In the genomic region with DNA sequence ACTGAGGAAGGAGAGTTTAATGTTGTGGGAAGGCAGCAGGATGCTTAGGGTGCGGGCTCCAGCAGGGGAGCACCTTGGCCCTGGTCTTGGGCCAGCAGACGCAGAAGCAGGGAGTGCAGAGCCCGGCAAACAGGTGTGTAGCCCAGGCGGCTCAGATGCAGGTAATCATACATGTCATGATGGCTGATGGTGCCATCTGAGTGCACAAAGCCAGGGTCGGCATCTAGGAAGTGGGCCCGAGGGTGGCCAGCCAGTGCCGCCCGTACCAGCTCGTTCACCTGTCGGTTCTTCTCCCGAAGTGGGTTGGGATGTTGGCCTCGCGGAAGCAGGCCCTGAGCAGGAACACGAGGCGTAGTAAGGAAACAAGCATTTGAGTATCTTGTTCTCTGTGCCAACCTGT, we compare ENCODE assay signal across 18 cellular contexts. TPM values are rescaled to one million over a fixed set of nuclear protein-coding genes. Genes with fewer than 3 reads are reported as not detected.
DNase-seq lines count a peak whose midpoint lies in the region; ATAC-seq and TF ChIP-seq lines count a peak whose summit lies in the region.
"Had no signal": no experiment of that assay in that cellular context is flagged by ENCODE, and none has a peak within 500 bp of the region (broad histone marks: within the 10 kb centered on the region; RNA-seq: fewer than 3 reads in every experiment).

No MANE protein-coding gene starts in this region.

- no peak overlapping the region for H3K4me3 Mint-ChIP-seq in activated naive CD4-positive, alpha-beta T cell treated with anti-CD3 and anti-CD28 coated beads, Interleukin-2, amount 10 ng/mL, durations not matched to agents 7 days and 5 days
- H3K4me3 Mint-ChIP-seq in type B pancreatic cell (peak overlapping the region; percentile 62), osteocyte (ENCODE audit: unreplicated experiment) (no peak overlapping the region)
- no peak overlapping the region for H3K4me3 Mint-ChIP-seq in activated CD8-positive, alpha-beta memory T cell treated with anti-CD3 and anti-CD28 coated beads, Interleukin-2, amount 10 ng/mL, durations not matched to agents 7 days and 5 days
- H3K4me3 Mint-ChIP-seq: CD14-positive monocyte had no signal

- peaks cover 24% of the 10 kb centered on the region for H3K36me3 Mint-ChIP-seq in activated naive CD4-positive, alpha-beta T cell treated with anti-CD3 and anti-CD28 coated beads, Interleukin-2, amount 10 ng/mL, durations not matched to agents 7 days and 5 days
- H3K36me3 Mint-ChIP-seq in type B pancreatic cell (peaks cover 6% of the 10 kb centered on the region), osteocyte (ENCODE audit: unreplicated experiment) (peaks cover 16% of the 10 kb centered on the region)
- H3K36me3 Mint-ChIP-seq in activated CD8-positive, alpha-beta memory T cell treated with anti-CD3 and anti-CD28 coated beads, Interleukin-2, amount 10 ng/mL, durations not matched to agents 7 days and 5 days, result peaks cover 9% of the 10 kb centered on the region

- no peak for TF ChIP-seq CTCF in RWPE1 (conservative IDR thresholded peaks at IDR 0.05; ENCODE audit: low read depth)
- TF ChIP-seq CTCF in type B pancreatic cell (conservative IDR thresholded peaks at IDR 0.05), result no peak
- no peak for TF ChIP-seq CTCF in osteocyte (IDR thresholded peaks at IDR 0.05)

- ATAC-seq in activated CD8-positive, alpha-beta memory T cell treated with anti-CD3 and anti-CD28 coated beads, Interleukin-2, amount 10 ng/mL, durations not matched to agents 7 days and 5 days, result no peak

- peak overlapping the region; percentile 100 for H3K27ac ChIP-seq in RWPE1

- no peaks in the 10 kb centered on the region for H3K9me3 Mint-ChIP-seq in activated naive CD4-positive, alpha-beta T cell treated with anti-CD3 and anti-CD28 coated beads, Interleukin-2, amount 10 ng/mL, durations not matched to agents 7 days and 5 days
- no peaks in the 10 kb centered on the region for H3K9me3 Mint-ChIP-seq in type B pancreatic cell
- H3K9me3 Mint-ChIP-seq in osteocyte (ENCODE audit: unreplicated experiment), result no peaks in the 10 kb centered on the region
- H3K9me3 Mint-ChIP-seq in activated CD8-positive, alpha-beta memory T cell treated with anti-CD3 and anti-CD28 coated beads, Interleukin-2, amount 10 ng/mL, durations not matched to agents 7 days and 5 days (ENCODE audit: low read depth), result no peaks in the 10 kb centered on the region
- H3K9me3 Mint-ChIP-seq: CD14-positive monocyte had no signal

- H3K27me3 Mint-ChIP-seq in activated naive CD4-positive, alpha-beta T cell treated with anti-CD3 and anti-CD28 coated beads, Interleukin-2, amount 10 ng/mL, durations not matched to agents 7 days and 5 days, result no peaks in the 10 kb centered on the region
- H3K27me3 Mint-ChIP-seq in type B pancreatic cell (no peaks in the 10 kb centered on the region), osteocyte (ENCODE audit: unreplicated experiment) (no peaks in the 10 kb centered on the region)
- no peaks in the 10 kb centered on the region for H3K27me3 Mint-ChIP-seq in activated CD8-positive, alpha-beta memory T cell treated with anti-CD3 and anti-CD28 coated beads, Interleukin-2, amount 10 ng/mL, durations not matched to agents 7 days and 5 days

- DNase-seq in activated naive CD4-positive, alpha-beta T cell treated with anti-CD3 and anti-CD28 coated beads, Interleukin-2, amount 10 ng/mL, durations not matched to agents 7 days and 5 days, result no peak
- DNase-seq in activated naive CD4-positive, alpha-beta T cell (lab: John Stamatoyannopoulos, UW), result no peak
- no peak for DNase-seq in RWPE1 (ENCODE audit: low spot score)
- peak; percentile 43 for DNase-seq in islet precursor cell
- DNase-seq in type B pancreatic cell (ENCODE audit: extremely low spot score, unreplicated experiment), result no peak
- DNase-seq in osteocyte (ENCODE audit: extremely low spot score, unreplicated experiment), result no peak
- no peak for DNase-seq in activated CD8-positive, alpha-beta memory T cell treated with anti-CD3 and anti-CD28 coated beads, Interleukin-2, amount 10 ng/mL, durations not matched to agents 7 days and 5 days
- no peak for DNase-seq in CD1c-positive myeloid dendritic cell (ENCODE audit: extremely low spot score)
- DNase-seq: Calu3, GOT3, Kasumi-1, NCI-H1417 treated with DMSO at 0.1 percent for 48 hours, NCI-H2029, NCI-H2171 treated with DMSO at 0.1 percent for 48 hours, NCI-H510A, NCI-H82, SIG-M5 had no signal

- peaks cover 13% of the 10 kb centered on the region for H3K4me1 Mint-ChIP-seq in activated naive CD4-positive, alpha-beta T cell treated with anti-CD3 and anti-CD28 coated beads, Interleukin-2, amount 10 ng/mL, durations not matched to agents 7 days and 5 days
- H3K4me1 Mint-ChIP-seq in type B pancreatic cell (ENCODE audit: unreplicated experiment) (peaks cover 4% of the 10 kb centered on the region), osteocyte (ENCODE audit: unreplicated experiment) (peaks cover 12% of the 10 kb centered on the region)
- H3K4me1 Mint-ChIP-seq in activated CD8-positive, alpha-beta memory T cell treated with anti-CD3 and anti-CD28 coated beads, Interleukin-2, amount 10 ng/mL, durations not matched to agents 7 days and 5 days, result peaks cover 11% of the 10 kb centered on the region

- H3K27ac Mint-ChIP-seq in activated naive CD4-positive, alpha-beta T cell treated with anti-CD3 and anti-CD28 coated beads, Interleukin-2, amount 10 ng/mL, durations not matched to agents 7 days and 5 days, result peak overlapping the region; percentile 38
- H3K27ac Mint-ChIP-seq in type B pancreatic cell (no peak overlapping the region), osteocyte (ENCODE audit: unreplicated experiment) (no peak overlapping the region)
- no peak overlapping the region for H3K27ac Mint-ChIP-seq in activated CD8-positive, alpha-beta memory T cell treated with anti-CD3 and anti-CD28 coated beads, Interleukin-2, amount 10 ng/mL, durations not matched to agents 7 days and 5 days
- H3K27ac Mint-ChIP-seq: CD14-positive monocyte had no signal

- CTCF ChIA-PET in activated naive CD4-positive, alpha-beta T cell treated with anti-CD3 and anti-CD28 coated beads, Interleukin-2, amount 10 ng/mL, durations not matched to agents 7 days and 5 days (lab: Charles Lee), result interaction anchor here (1.0 to 2.1 kb wide), 9 partner anchors 12 to 189 kb away, joined by 3 to 8 read pairs (median 4); partner anchors contain the start of gene POU2F2
- CTCF ChIA-PET in RWPE1 (lab: Yijun Ruan, JAX), result interaction anchor here (0.7 to 0.9 kb wide), 4 partner anchors 19 to 165 kb away, joined by 3 read pairs; partner anchors contain the start of gene POU2F2
- CTCF ChIA-PET in activated CD8-positive, alpha-beta memory T cell treated with anti-CD3 and anti-CD28 coated beads, Interleukin-2, amount 10 ng/mL, durations not matched to agents 7 days and 5 days (lab: Charles Lee), result interaction anchor here (0.9 to 3.7 kb wide), 11 partner anchors 8 to 182 kb away, joined by 3 to 19 read pairs (median 4); partner anchors contain the start of gene POU2F2

- POLR2A ChIA-PET in RWPE1 (lab: Yijun Ruan, JAX; ENCODE audit: low non-redundant PET), result no interaction called here

RNA-seq across cellular contexts. Expression of gene PRR19, which starts 4.9 kb away (rescaled TPM):
- total RNA-seq in type B pancreatic cell (ENCODE audit: low replicate concordance) (2.2 and 2.4 TPM in 2 replicates), osteocyte (2.0 and 2.2 TPM in 2 replicates)
- total RNA-seq in activated CD8-positive, alpha-beta memory T cell treated with anti-CD3 and anti-CD28 coated beads, Interleukin-2, amount 10 ng/mL, durations not matched to agents 7 days and 5 days, result 1 to 10 TPM in 1 of 2 experiments, under 1 TPM in 1; 0.89 to 1.1 TPM

RNA-seq across cellular contexts. Expression of gene PAFAH1B3, which starts 5.4 kb away (rescaled TPM):
- total RNA-seq in type B pancreatic cell (ENCODE audit: low replicate concordance) (50.3 and 97.4 TPM in 2 replicates), osteocyte (44.4 and 47.2 TPM in 2 replicates)
- 10 to 100 TPM; 38.0 to 38.9 TPM for total RNA-seq in activated CD8-positive, alpha-beta memory T cell treated with anti-CD3 and anti-CD28 coated beads, Interleukin-2, amount 10 ng/mL, durations not matched to agents 7 days and 5 days

RNA-seq across cellular contexts. Expression of gene TMEM145, which starts 16.1 kb away (rescaled TPM):
- total RNA-seq in type B pancreatic cell (ENCODE audit: low replicate concordance) (0.88 and 3.6 TPM in 2 replicates), osteocyte (0.21 and 0.78 TPM in 2 replicates)
- total RNA-seq in activated CD8-positive, alpha-beta memory T cell treated with anti-CD3 and anti-CD28 coated beads, Interleukin-2, amount 10 ng/mL, durations not matched to agents 7 days and 5 days, result 1 to 10 TPM in 1 of 2 experiments, under 1 TPM in 1; 0.15 to 1.1 TPM

RNA-seq across cellular contexts. Expression of gene CIC, which starts 28.0 kb away (rescaled TPM):
- total RNA-seq in type B pancreatic cell (ENCODE audit: low replicate concordance), result 44.8 and 70.3 TPM in 2 replicates
- 115 and 122 TPM in 2 replicates for total RNA-seq in osteocyte
- 10 to 100 TPM; 67.3 to 77.3 TPM for total RNA-seq in activated CD8-positive, alpha-beta memory T cell treated with anti-CD3 and anti-CD28 coated beads, Interleukin-2, amount 10 ng/mL, durations not matched to agents 7 days and 5 days

RNA-seq across cellular contexts. Expression of gene MEGF8, which starts 28.4 kb away (rescaled TPM):
- total RNA-seq in type B pancreatic cell (ENCODE audit: low replicate concordance) (30.7 and 49.5 TPM in 2 replicates), osteocyte (75.7 and 80.9 TPM in 2 replicates)
- total RNA-seq in activated CD8-positive, alpha-beta memory T cell treated with anti-CD3 and anti-CD28 coated beads, Interleukin-2, amount 10 ng/mL, durations not matched to agents 7 days and 5 days, result 1 to 10 TPM; 6.5 TPM
